Comparison of ENCODE assay signal across 20 cellular contexts in genomic region chr2:28369355-28369754, GRCh38.
"Had no signal": no experiment of that assay in that cellular context is flagged by ENCODE, and none has a peak within 500 bp of the region (broad histone marks: within the 10 kb centered on the region; RNA-seq: fewer than 3 reads in every experiment).

No MANE protein-coding gene starts in this region.

- DNase-seq: activated CD4-positive, alpha-beta T cell treated with anti-CD3 and anti-CD28 coated beads for 48 hours; activated effector memory CD4-positive, alpha-beta T cell treated with anti-CD3 and anti-CD28 coated beads, Interleukin-2, amount 50 U/mL, for 16 hours; anterior cingulate cortex; brain microvascular endothelial cell; effector memory CD8-positive, alpha-beta T cell; foreskin melanocyte; head of caudate nucleus; midbrain; retina; stimulated activated CD4-positive, alpha-beta T cell treated with anti-CD3 and anti-CD28 coated beads, Interleukin-4, amount 100 ng/mL, for 24 hours; stimulated activated naive CD4-positive, alpha-beta T cell treated with Interleukin-2 at 50 U/mL for 16 hours; T-helper 2 cell; transverse colon had no signal

- H3K4me3 ChIP-seq: transverse colon had no signal

- H3K79me2 ChIP-seq: parathyroid adenoma had no signal

- H3K27ac ChIP-seq: brain microvascular endothelial cell, epithelial cell of prostate, neutrophil, parathyroid adenoma had no signal

- H3K9me3 Mint-ChIP-seq: dendritic cell treated with granulocyte-macrophage colony-stimulating factor and Interleukin-4, amounts not matched to agents 40 ng/mL and 50 ng/mL, for 4 days; effector memory CD8-positive, alpha-beta T cell; WTC11 had no signal

- H3K36me3 ChIP-seq: brain microvascular endothelial cell, neutrophil, transverse colon had no signal

- H3K27ac Mint-ChIP-seq: activated naive CD8-positive, alpha-beta T cell; dendritic cell treated with granulocyte-macrophage colony-stimulating factor and Interleukin-4, amounts not matched to agents 40 ng/mL and 50 ng/mL, for 4 days; WTC11 had no signal

- H3K27me3 Mint-ChIP-seq: activated naive CD8-positive, alpha-beta T cell; effector memory CD8-positive, alpha-beta T cell had no signal

- FAIRE-seq: TTC549 had no signal

- H2AFZ ChIP-seq: parathyroid adenoma had no signal

- H3K4me3 Mint-ChIP-seq: activated naive CD8-positive, alpha-beta T cell; dendritic cell treated with granulocyte-macrophage colony-stimulating factor and Interleukin-4, amounts not matched to agents 40 ng/mL and 50 ng/mL, for 4 days; WTC11 had no signal

- H3K27me3 ChIP-seq: brain microvascular endothelial cell, transverse colon had no signal

- H3K9ac ChIP-seq: parathyroid adenoma had no signal

- H3K36me3 Mint-ChIP-seq: activated naive CD8-positive, alpha-beta T cell; WTC11 had no signal

- ATAC-seq: effector memory CD8-positive, alpha-beta T cell; WTC11 had no signal

- H3K9me3 ChIP-seq: neutrophil, transverse colon had no signal
